18 cellular contexts compared by ENCODE assay signal in genomic region chr1:70910013-70910412, GRCh38.
DNase-seq lines count a peak whose midpoint lies in the region; ATAC-seq, FAIRE-seq and TF ChIP-seq lines count a peak whose summit lies in the region.
"Had no signal": no experiment of that assay in that cellular context is flagged by ENCODE, and none has a peak within 500 bp of the region (broad histone marks: within the 10 kb centered on the region; RNA-seq: fewer than 3 reads in every experiment).

No MANE protein-coding gene starts in this region.

- no peak for TF ChIP-seq POLR2A in lower leg skin (IDR thresholded peaks at IDR 0.05)

- intact Hi-C loops in lower leg skin (cut with DNase I; ENCODE audit: low total_unique reads) (no loop called here), posterior vena cava (cut with DNase I) (no loop called here)

- no peak for FAIRE-seq in D721Med (lab: Jason Lieb, UNC)
- FAIRE-seq: HTR-8/SVneo had no signal

- peak; percentile 72 for ATAC-seq in GM18498 (IDR thresholded peaks at IDR 0.05; ENCODE audit: unreplicated experiment)
- peak; percentile 65 for ATAC-seq in GM19463 (IDR thresholded peaks at IDR 0.05; ENCODE audit: unreplicated experiment)
- ATAC-seq in HG02973 (IDR thresholded peaks at IDR 0.05; ENCODE audit: unreplicated experiment), result peak; percentile 73
- ATAC-seq: stimulated activated effector memory CD8-positive, alpha-beta T cell treated with anti-CD3 and anti-CD28 coated beads, Interleukin-12 subunit alpha, Interleukin-12 subunit beta, amount 100 ng/mL, for 72 hours; WTC11 had no signal

- TF ChIP-seq CTCF in lower leg skin (IDR thresholded peaks at IDR 0.05) (no peak), D721Med (IDR thresholded peaks at IDR 0.05; ENCODE audit: insufficient read depth, missing control alignments) (no peak)

- H3K4me3 ChIP-seq in lower leg skin (ENCODE audit: low read depth, poor library complexity, severe bottlenecking), result no peak overlapping the region

- DNase-seq in OCI-M1 (lab: John Stamatoyannopoulos, UW), result peak; percentile 43
- DNase-seq in lower leg skin (ENCODE audit: low spot score in 2 of 2), result no peak
- no peak for DNase-seq in NCI-H128 (lab: John Stamatoyannopoulos, UW; ENCODE audit: unreplicated experiment)
- DNase-seq in D721Med (ENCODE audit: insufficient read length, low spot score), result no peak
- DNase-seq in posterior vena cava (ENCODE audit: low spot score), result no peak
- DNase-seq: activated T-cell treated with anti-CD3 and anti-CD28 coated beads, Interleukin-2, amount 50 U/mL, for 24 hours; aorta; HFFc6; midbrain; NCI-H1417 treated with DMSO at 0.1 percent for 48 hours; NCI-H526; stimulated activated CD4-positive, alpha-beta T cell treated with anti-CD3 and anti-CD28 coated beads, Interleukin-2, amount 100 ng/mL, for 24 hours had no signal

- 88% methylated on average over 1 of the region's 1 CpG for WGBS in lower leg skin, 2 donors
